ENCODE assay signal across 14 cellular contexts in the genomic region with DNA sequence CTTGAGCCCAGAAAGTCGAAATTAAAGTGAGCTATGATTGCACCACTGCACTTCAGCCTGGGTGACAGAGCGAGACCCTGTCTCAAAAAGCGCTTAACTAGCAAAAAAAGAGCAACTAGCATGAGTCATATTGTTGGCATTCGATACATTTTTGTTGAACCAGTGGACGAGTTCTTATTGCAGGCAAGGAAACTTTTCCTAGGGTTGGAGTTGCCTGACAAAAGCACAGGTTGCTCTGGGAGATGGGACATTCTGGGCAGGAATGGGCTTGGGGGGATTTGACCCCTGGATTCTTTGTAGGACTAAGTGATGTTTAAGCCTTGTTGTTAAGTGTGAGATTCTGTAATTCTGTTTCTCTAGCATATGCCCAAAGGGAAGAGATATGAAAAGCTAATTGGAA.
DNase-seq lines count a peak whose midpoint lies in the region; ATAC-seq and TF ChIP-seq lines count a peak whose summit lies in the region.
"Had no signal": no experiment of that assay in that cellular context is flagged by ENCODE, and none has a peak within 500 bp of the region (broad histone marks: within the 10 kb centered on the region; RNA-seq: fewer than 3 reads in every experiment).

No MANE protein-coding gene starts in this region.

- no peak overlapping the region for H3K4me3 ChIP-seq in fibroblast of villous mesenchyme (ENCODE audit: low read depth, low read length)
- H3K4me3 ChIP-seq: tibial nerve had no signal

- ATAC-seq in HG02852 (IDR thresholded peaks at IDR 0.05; ENCODE audit: unreplicated experiment) (no peak), HG02759 (IDR thresholded peaks at IDR 0.05; ENCODE audit: unreplicated experiment) (no peak)
- ATAC-seq: left colon had no signal

- DNase-seq in A172 (ENCODE audit: low spot score) (peak; percentile 57), HS-5 (ENCODE audit: low read depth) (peak; percentile 58), astrocyte of the hippocampus (ENCODE audit: low read depth, low spot score) (peak; percentile 65), fibroblast of villous mesenchyme (ENCODE audit: low read depth) (peak; percentile 45), amniotic stem cell (lab: John Stamatoyannopoulos, UW) (no peak), DMS 273 treated with DMSO at 0.1 percent for 48 hours (lab: John Stamatoyannopoulos, UW) (no peak)
- DNase-seq: activated CD4-positive, alpha-beta T cell treated with anti-CD3 and anti-CD28 coated beads, Interleukin-2, amount 10 ng/mL, durations not matched to agents 24 days and 14 days; caudate nucleus; H7; left colon; NCI-H1092 treated with DMSO at 0.1 percent for 48 hours had no signal

- TF ChIP-seq CTCF in fibroblast of villous mesenchyme (IDR thresholded peaks at IDR 0.05; ENCODE audit: insufficient read depth, low read depth, low read length) = no peak

Comparison
In these comparisons a context has a peak if more than half of its experiments do, and no peak if none do; other contexts are left out.
1. DNase-seq: peak in A172 (single experiment), HS-5 (single experiment), astrocyte of the hippocampus (single experiment) and fibroblast of villous mesenchyme (single experiment); none in amniotic stem cell (single experiment) and DMS 273 treated with DMSO at 0.1 percent for 48 hours (single experiment).